ENCODE assay signal across 8 cellular contexts in the genomic region with DNA sequence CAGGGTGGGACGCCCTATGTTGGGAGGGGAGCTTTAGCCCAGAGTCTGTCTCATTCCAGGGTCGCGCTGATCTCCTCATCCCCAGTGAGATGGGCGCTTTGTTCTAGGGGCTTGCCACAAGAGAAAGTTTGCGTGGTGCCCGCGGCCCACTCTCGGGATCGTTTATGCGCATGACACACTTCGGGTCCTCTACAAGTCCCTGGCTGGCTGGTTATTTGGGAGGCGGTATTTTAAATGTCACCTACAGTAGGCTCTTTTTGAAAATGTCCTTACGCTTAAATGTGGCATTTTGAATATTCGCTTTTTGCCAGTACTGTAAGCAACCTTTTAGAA. TPM values are rescaled to one million over a fixed set of nuclear protein-coding genes. Genes with fewer than 3 reads are reported as not detected.
DNase-seq lines count a peak whose midpoint lies in the region; ATAC-seq and TF ChIP-seq lines count a peak whose summit lies in the region.

No MANE protein-coding gene starts in this region.

- ATAC-seq in HG02610 (IDR thresholded peaks at IDR 0.05; ENCODE audit: unreplicated experiment), result peak; percentile 0
- ATAC-seq in upper lobe of left lung (ENCODE audit: low FRiP score in 2 of 2), result peak; percentile 11 to 30

- no peak for TF ChIP-seq POLR2A in upper lobe of left lung (IDR thresholded peaks at IDR 0.05)

- H3K4me3 ChIP-seq in dorsolateral prefrontal cortex, result peak overlapping the region; percentile 67 to 100 (median 96)
- peak overlapping the region; percentile 78 to 95 (median 92) for H3K4me3 ChIP-seq in upper lobe of left lung

- H3K27ac ChIP-seq in dorsolateral prefrontal cortex (peak overlapping the region in 49 of 59 donors; percentile 11 to 90 (median 73)), upper lobe of left lung (peak overlapping the region; percentile 89 to 91 (median 90))

- H3K27me3 ChIP-seq in dorsolateral prefrontal cortex (no peaks in the 10 kb centered on the region), upper lobe of left lung (no peaks in the 10 kb centered on the region)

- H3K4me1 ChIP-seq in upper lobe of left lung, result peaks cover 35 to 51% (median 38%) of the 10 kb centered on the region in 4 donors

- H3K9me3 ChIP-seq in upper lobe of left lung, result no peaks in the 10 kb centered on the region

- DNase-seq in DMS53 (lab: John Stamatoyannopoulos, UW), result peak; percentile 67
- DNase-seq in DMS53 treated with DMSO at 0.1 percent for 48 hours (lab: John Stamatoyannopoulos, UW; ENCODE audit: unreplicated experiment), result no peak
- DNase-seq in SK-MEL-5 (ENCODE audit: low read depth, low spot score), result peak; percentile 38
- DNase-seq in dorsolateral prefrontal cortex, result peak in 5 of 10 donors; percentile 23 to 45 (median 38)
- peak; percentile 10 for DNase-seq in mucosa of gallbladder (ENCODE audit: low spot score)
- peak in 1 of 2 donors; percentile 51 for DNase-seq in upper lobe of left lung
- no peak for DNase-seq in cerebellar nuclear complex (lab: John Stamatoyannopoulos, UW)

- 0 to 1% methylated on average over 10 to 13 of the region's 14 CpGs for WGBS in upper lobe of left lung, 2 donors

- intact Hi-C loops in dorsolateral prefrontal cortex (cut with DNase I), result loop anchor here (5.0 to 10.0 kb wide), 2 partner anchors 65 to 153 kb away; a partner anchor contains a TSS

- peaks cover 3 to 18% (median 10%) of the 10 kb centered on the region in 4 donors for H3K36me3 ChIP-seq in upper lobe of left lung

- in situ Hi-C loops in SK-MEL-5 (cut with HindIII; ENCODE audit: low pct_unique_long_range_greater_than_20kb, low sequenced_read_pairs), result no loop called here

- TF ChIP-seq CTCF in dorsolateral prefrontal cortex (IDR thresholded peaks at IDR 0.05 in 54 of 56, conservative IDR thresholded peaks at IDR 0.05 in 2 of 56; ENCODE audit: low read depth in 1 of 56, partially characterized antibody in 56 of 56), result no peak
- TF ChIP-seq CTCF in upper lobe of left lung (IDR thresholded peaks at IDR 0.05), result no peak

- no peak for TF ChIP-seq EP300 in upper lobe of left lung (IDR thresholded peaks at IDR 0.05)

RNA-seq across cellular contexts. Expression of a gene that starts 0.5 kb away (rescaled TPM):
- total RNA-seq in SK-MEL-5 (2014; rRNA removed; shearing (Covaris generic)), result 60.4 and 66.6 TPM in 2 replicates
- polyA plus RNA-seq in SK-MEL-5 (2015; cell fraction: cytosol; rRNA removed), result 38.9 and 52.4 TPM in 2 replicates
- polyA plus RNA-seq in SK-MEL-5 (2015; cell fraction: nucleus; rRNA removed), result 83.2 and 86.6 TPM in 2 replicates
- total RNA-seq in dorsolateral prefrontal cortex, result 10 to 100 TPM; 21.3 to 60.3 (median 35.8) TPM
- total RNA-seq in mucosa of gallbladder, result 32.1 TPM
- total RNA-seq in upper lobe of left lung, result 10 to 100 TPM in 5 of 6 donors, 1 to 10 TPM in 1; 4.2 to 36.7 (median 25.4) TPM

RNA-seq across cellular contexts. Expression of a gene that starts 0.7 kb away (rescaled TPM):
- 72.1 and 73.2 TPM in 2 replicates for total RNA-seq in SK-MEL-5 (2014; rRNA removed; shearing (Covaris generic))
- polyA plus RNA-seq in SK-MEL-5 (2015; cell fraction: cytosol; rRNA removed), result 53.3 and 57.2 TPM in 2 replicates
- 95.7 and 100 TPM in 2 replicates for polyA plus RNA-seq in SK-MEL-5 (2015; cell fraction: nucleus; rRNA removed)
- total RNA-seq in dorsolateral prefrontal cortex, result 10 to 100 TPM in 116 of 120 experiments, 1 to 10 TPM in 4; 7.6 to 21.9 (median 13.8) TPM
- 27.1 TPM for total RNA-seq in mucosa of gallbladder
- total RNA-seq in upper lobe of left lung, result 10 to 100 TPM; 15.7 to 34.2 (median 28.0) TPM

RNA-seq across cellular contexts. Expression of a gene that starts 24.0 kb away (rescaled TPM):
- total RNA-seq in SK-MEL-5 (2014; rRNA removed; shearing (Covaris generic)), result 2.6 and 4.0 TPM in 2 replicates
- polyA plus RNA-seq in SK-MEL-5 (2015; cell fraction: cytosol; rRNA removed), result 2.8 and 6.2 TPM in 2 replicates
- 1.6 and 3.4 TPM in 2 replicates for polyA plus RNA-seq in SK-MEL-5 (2015; cell fraction: nucleus; rRNA removed)
- total RNA-seq in dorsolateral prefrontal cortex (10 to 100 TPM in 117 of 120 experiments, 1 to 10 TPM in 3; 7.1 to 49.5 (median 20.8) TPM), mucosa of gallbladder (0.29 TPM), upper lobe of left lung (1 to 10 TPM in 2 of 6 donors, under 1 TPM in 2, not detected in 2; 0.40 to 1.2 (median 0.88) TPM)

Comparison
In these comparisons a context has a peak if more than half of its experiments do, and no peak if none do; other contexts are left out.
1. DNase-seq: peak in DMS53 (single experiment), SK-MEL-5 (single experiment) and mucosa of gallbladder (single experiment); none in DMS53 treated with DMSO at 0.1 percent for 48 hours (single experiment) and cerebellar nuclear complex (0 of 2).